In the genomic region with DNA sequence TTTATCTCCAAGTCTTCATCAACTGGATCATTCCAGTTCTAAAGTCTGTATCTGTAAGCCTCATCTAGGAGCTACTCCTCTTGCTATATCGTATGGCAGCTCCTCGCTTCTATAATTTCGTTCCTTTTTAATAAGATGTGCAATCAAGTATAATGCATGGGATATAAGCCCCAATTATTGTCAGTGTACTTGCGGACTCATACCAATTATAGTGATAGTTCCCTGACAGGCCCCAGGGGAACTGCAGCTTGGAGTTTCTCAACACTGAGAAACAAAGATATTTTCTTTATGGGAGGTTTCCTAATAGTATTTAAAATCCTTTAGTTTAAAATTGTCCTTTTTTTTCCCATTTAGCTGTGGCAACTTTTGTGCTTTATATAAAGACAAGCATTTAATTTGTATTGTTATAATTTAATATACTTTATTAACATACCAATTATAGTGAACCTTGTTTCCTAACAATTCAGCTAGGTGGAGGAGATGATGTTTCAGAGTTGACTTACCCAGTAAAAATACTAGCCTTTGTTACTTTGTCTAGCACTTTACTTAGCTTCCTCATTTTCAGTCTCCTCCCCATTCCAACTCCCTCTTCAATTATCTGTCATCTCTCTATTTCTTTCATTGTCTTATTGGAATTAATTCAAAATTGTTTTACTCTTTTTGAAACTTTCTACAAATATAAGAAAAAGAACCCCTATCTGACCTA, we compare ENCODE assay signal across 12 cellular contexts. TPM values are rescaled to one million over a fixed set of nuclear protein-coding genes. Genes with fewer than 3 reads are reported as not detected.
DNase-seq lines count a peak whose midpoint lies in the region; ATAC-seq and TF ChIP-seq lines count a peak whose summit lies in the region.
"Had no signal": no experiment of that assay in that cellular context is flagged by ENCODE, and none has a peak within 500 bp of the region (broad histone marks: within the 10 kb centered on the region; RNA-seq: fewer than 3 reads in every experiment).

No MANE protein-coding gene starts in this region.

- H3K27me3 Mint-ChIP-seq in CD4-positive, CD25-positive, alpha-beta regulatory T cell, result no peaks in the 10 kb centered on the region
- H3K27me3 Mint-ChIP-seq in T-helper 17 cell, result no peaks in the 10 kb centered on the region
- H3K27me3 Mint-ChIP-seq in immature natural killer cell (ENCODE audit: low read depth in 3 of 3), result peaks cover 0 to 1% (median 0%) of the 10 kb centered on the region in 3 donors
- H3K27me3 Mint-ChIP-seq in Calu3 (ENCODE audit: unreplicated experiment), result no peaks in the 10 kb centered on the region

- ATAC-seq in CD4-positive, CD25-positive, alpha-beta regulatory T cell (ENCODE audit: low read depth in 2 of 2), result peak in 1 of 2 donors; percentile 28
- ATAC-seq in T-helper 17 cell, result peak; percentile 44
- no peak for ATAC-seq in foreskin keratinocyte
- ATAC-seq: left ventricle myocardium superior, Right ventricle myocardium inferior had no signal

- intact Hi-C loops in head of caudate nucleus (cut with DNase I) (no loop called here), Calu3 (cut with micrococcal nuclease; ENCODE audit: unreplicated experiment) (no loop called here)

- H3K4me1 Mint-ChIP-seq in CD4-positive, CD25-positive, alpha-beta regulatory T cell, result peaks cover 8 to 18% (median 9%) of the 10 kb centered on the region in 4 donors
- H3K4me1 Mint-ChIP-seq in T-helper 17 cell (peaks cover 8% of the 10 kb centered on the region), immature natural killer cell (peaks cover 4 to 6% of the 10 kb centered on the region in 2 donors), Calu3 (ENCODE audit: low read depth, unreplicated experiment) (no peaks in the 10 kb centered on the region)

- H3K27me3 ChIP-seq in CD4-positive, CD25-positive, alpha-beta regulatory T cell (ENCODE audit: control insufficient read depth, insufficient read depth, low read length), result no peaks in the 10 kb centered on the region
- no peaks in the 10 kb centered on the region for H3K27me3 ChIP-seq in Karpas-422 (ENCODE audit: low read length)
- H3K27me3 ChIP-seq in foreskin keratinocyte, result no peaks in the 10 kb centered on the region

- H3K4me1 ChIP-seq in CD4-positive, CD25-positive, alpha-beta regulatory T cell (ENCODE audit: control insufficient read depth, insufficient read depth, low read length, poor library complexity, severe bottlenecking), result peaks cover 14% of the 10 kb centered on the region
- H3K4me1 ChIP-seq in Karpas-422 (ENCODE audit: low read length) (peaks cover 14% of the 10 kb centered on the region), foreskin keratinocyte (peaks cover 5% of the 10 kb centered on the region)

- peak overlapping the region; percentile 71 for H2AFZ ChIP-seq in Karpas-422 (ENCODE audit: low read length)

- H4K20me1 ChIP-seq in Karpas-422 (ENCODE audit: insufficient read depth, low read depth, low read length), result no peaks in the 10 kb centered on the region

- CTCF ChIA-PET in Calu3 (lab: Charles Lee), result no interaction called here

- no peaks in the 10 kb centered on the region for H3K79me2 ChIP-seq in Karpas-422 (ENCODE audit: low read length)

- H3K9me3 ChIP-seq in CD4-positive, CD25-positive, alpha-beta regulatory T cell (ENCODE audit: control insufficient read depth in 2 of 2, low read length in 2 of 2), result no peaks in the 10 kb centered on the region
- no peaks in the 10 kb centered on the region for H3K9me3 ChIP-seq in Karpas-422 (ENCODE audit: low read length)
- H3K9me3 ChIP-seq in T-helper 17 cell (ENCODE audit: control insufficient read depth, low read length, poor library complexity, severe bottlenecking), result no peaks in the 10 kb centered on the region

- no peaks in the 10 kb centered on the region for H3K36me3 Mint-ChIP-seq in CD4-positive, CD25-positive, alpha-beta regulatory T cell
- H3K36me3 Mint-ChIP-seq in T-helper 17 cell (ENCODE audit: low read depth) (no peaks in the 10 kb centered on the region), immature natural killer cell (no peaks in the 10 kb centered on the region), Calu3 (ENCODE audit: insufficient read depth, unreplicated experiment) (no peaks in the 10 kb centered on the region)

- H3K4me3 Mint-ChIP-seq in CD4-positive, CD25-positive, alpha-beta regulatory T cell, result peak overlapping the region; percentile 3 to 82 (median 52)
- H3K4me3 Mint-ChIP-seq in T-helper 17 cell, result peak overlapping the region; percentile 79
- peak overlapping the region in 1 of 5 donors; percentile 3 for H3K4me3 Mint-ChIP-seq in immature natural killer cell
- no peak overlapping the region for H3K4me3 Mint-ChIP-seq in Calu3 (ENCODE audit: low read depth, unreplicated experiment)

- peak overlapping the region; percentile 51 for H3K4me3 ChIP-seq in CD4-positive, CD25-positive, alpha-beta regulatory T cell (ENCODE audit: low read depth, low read length)
- H3K4me3 ChIP-seq in Karpas-422 (ENCODE audit: low read length), result no peak overlapping the region

- H3K9ac ChIP-seq in Karpas-422 (ENCODE audit: low read length), result peak overlapping the region; percentile 25; the same call in 1 of the 2 replicates

- TF ChIP-seq CTCF in foreskin keratinocyte (conservative IDR thresholded peaks at IDR 0.05) (no peak), Calu3 (IDR thresholded peaks at IDR 0.05; ENCODE audit: unreplicated experiment) (no peak)

- H3K27ac Mint-ChIP-seq in CD4-positive, CD25-positive, alpha-beta regulatory T cell, result peak overlapping the region; percentile 56 to 99 (median 78)
- H3K27ac Mint-ChIP-seq in T-helper 17 cell (peak overlapping the region; percentile 97), immature natural killer cell (peak overlapping the region; percentile 6 to 79 (median 40)), Calu3 (ENCODE audit: unreplicated experiment) (no peak overlapping the region)

- BruUV-seq in Calu3 (replicated peaks; lab: Mats Ljungman, UMichigan), result no TSS peak

- no peak for DNase-seq in CD4-positive, CD25-positive, alpha-beta regulatory T cell
- DNase-seq in Karpas-422, result peak; percentile 50
- DNase-seq in T-helper 17 cell, result no peak
- no peak for DNase-seq in immature natural killer cell
- no peak for DNase-seq in activated CD4-positive, CD25-positive, alpha-beta regulatory T cell (lab: John Stamatoyannopoulos, UW)
- DNase-seq in head of caudate nucleus, result no peak
- no peak for DNase-seq in foreskin keratinocyte
- no peak for DNase-seq in Calu3
- DNase-seq: aorta; left ventricle myocardium superior; stimulated activated CD4-positive, alpha-beta T cell treated with anti-CD3 and anti-CD28 coated beads, Interleukin-2, amount 100 ng/mL, for 24 hours had no signal

- no peaks in the 10 kb centered on the region for H3K36me3 ChIP-seq in CD4-positive, CD25-positive, alpha-beta regulatory T cell (ENCODE audit: control insufficient read depth, insufficient read depth, low read length)
- H3K36me3 ChIP-seq in Karpas-422 (ENCODE audit: insufficient read depth, low read length), result no peaks in the 10 kb centered on the region

- H3K27ac ChIP-seq in CD4-positive, CD25-positive, alpha-beta regulatory T cell (ENCODE audit: insufficient read depth, low read length, poor library complexity, severe bottlenecking), result peak overlapping the region; percentile 64
- peak overlapping the region; percentile 78 for H3K27ac ChIP-seq in Karpas-422 (ENCODE audit: low read length)
- H3K27ac ChIP-seq in foreskin keratinocyte, result no peak overlapping the region

- H3K9me2 ChIP-seq in Karpas-422 (replicated peaks; ENCODE audit: insufficient read depth, low read length), result no peaks in the 10 kb centered on the region

- H3K9me3 Mint-ChIP-seq in CD4-positive, CD25-positive, alpha-beta regulatory T cell, result peaks cover 0 to 1% (median 0%) of the 10 kb centered on the region in 7 donors
- H3K9me3 Mint-ChIP-seq in immature natural killer cell (no peaks in the 10 kb centered on the region), Calu3 (ENCODE audit: low read depth, unreplicated experiment) (no peaks in the 10 kb centered on the region)

- H3K4me2 ChIP-seq in Karpas-422 (ENCODE audit: low read depth, low read length, poor library complexity, severe bottlenecking), result peak overlapping the region; percentile 53

RNA-seq across cellular contexts. Expression of a gene that starts 25.3 kb away (rescaled TPM):
- 658 TPM for total RNA-seq in CD4-positive, CD25-positive, alpha-beta regulatory T cell
- 10 to 100 TPM; 36.5 to 45.7 (median 41.3) TPM for polyA plus RNA-seq in CD4-positive, CD25-positive, alpha-beta regulatory T cell
- total RNA-seq in Karpas-422 (2014; rRNA removed; shearing (Covaris generic); ENCODE audit: low replicate concordance), result 465 and 736 TPM in 2 replicates
- total RNA-seq in T-helper 17 cell (100 to 1,000 TPM; 526 to 546 TPM), foreskin keratinocyte (169 and 187 TPM in 2 replicates), Calu3 (2022) (342 and 344 TPM in 2 replicates)
- polyA plus RNA-seq in immature natural killer cell (10 to 100 TPM; 25.9 to 59.1 (median 26.9) TPM), foreskin keratinocyte (43.7 and 51.8 TPM in 2 replicates)

RNA-seq across cellular contexts. Expression of a gene that starts 38.6 kb away (rescaled TPM):
- total RNA-seq in CD4-positive, CD25-positive, alpha-beta regulatory T cell, result not detected
- under 1 TPM in 3 of 4 donors, not detected in 1; 0.34 to 0.83 (median 0.47) TPM for polyA plus RNA-seq in CD4-positive, CD25-positive, alpha-beta regulatory T cell
- 3.8 and 26.0 TPM in 2 replicates for total RNA-seq in Karpas-422 (2014; rRNA removed; shearing (Covaris generic); ENCODE audit: low replicate concordance)
- not detected for total RNA-seq in T-helper 17 cell
- polyA plus RNA-seq in immature natural killer cell, result 1 to 10 TPM in 1 of 3 donors, under 1 TPM in 1, not detected in 1; 0.33 to 1.5 TPM
- 2.3 and 4.0 TPM in 2 replicates for total RNA-seq in foreskin keratinocyte
- 1.8 and 1.9 TPM in 2 replicates for polyA plus RNA-seq in foreskin keratinocyte
- 4.1 and 4.4 TPM in 2 replicates for total RNA-seq in Calu3 (2022)
